8 cellular contexts compared by ENCODE assay signal in genomic region chr11:31397239-31397834, GRCh38. TPM values are rescaled to one million over a fixed set of nuclear protein-coding genes. Genes with fewer than 3 reads are reported as not detected.
DNase-seq lines count a peak whose midpoint lies in the region; ATAC-seq, FAIRE-seq and TF ChIP-seq lines count a peak whose summit lies in the region.

No MANE protein-coding gene starts in this region.

- H3K9me1 ChIP-seq in keratinocyte (ENCODE audit: control insufficient read depth, extremely low read depth, insufficient read depth, low read length) = no peaks in the 10 kb centered on the region

- intact Hi-C loops in right cardiac atrium (cut with DNase I) = loop anchor here in 2 of 4 donors (5.0 to 10.0 kb wide), 2 partner anchors 475 to 477 kb away; no protein-coding TSS in a partner anchor

- H3K4me3 ChIP-seq in cardiac muscle cell (no peak overlapping the region), right cardiac atrium (ENCODE audit: low read length) (no peak overlapping the region), WERI-Rb-1 (ENCODE audit: low read depth, low read length) (no peak overlapping the region), keratinocyte (ENCODE audit: control insufficient read depth in 2 of 3, extremely low read depth in 1 of 3, insufficient read depth in 2 of 3, low read depth in 1 of 3, low read length in 3 of 3) (no peak overlapping the region)

- peak; percentile 34 to 38 for DNase-seq in cardiac muscle cell (ENCODE audit: low read depth in 1 of 2, low spot score in 1 of 2)
- no peak for DNase-seq in right cardiac atrium
- peak; percentile 37 for DNase-seq in M059J (ENCODE audit: low read depth)
- DNase-seq in WERI-Rb-1 = no peak
- no peak for DNase-seq in keratinocyte (ENCODE audit: low read depth, low spot score)
- DNase-seq in activated effector memory CD4-positive, alpha-beta T cell treated with anti-CD3 and anti-CD28 coated beads, Interleukin-2, amount 50 U/mL, for 16 hours = no peak
- no peak for DNase-seq in activated effector memory CD4-positive, alpha-beta T cell treated with Interleukin-2 at 50 U/mL for 16 hours

- H3K79me2 ChIP-seq in keratinocyte (ENCODE audit: control insufficient read depth, insufficient read depth, low read length) = no peaks in the 10 kb centered on the region

- no peaks in the 10 kb centered on the region for H3K36me3 ChIP-seq in cardiac muscle cell
- H3K36me3 ChIP-seq in WERI-Rb-1 = no peaks in the 10 kb centered on the region
- no peaks in the 10 kb centered on the region for H3K36me3 ChIP-seq in keratinocyte (ENCODE audit: control insufficient read depth in 2 of 2, extremely low read depth in 1 of 2, insufficient read depth in 2 of 2, low read length in 2 of 2)

- no peak for FAIRE-seq in keratinocyte (lab: Jason Lieb, UNC)

- H2AFZ ChIP-seq in keratinocyte (ENCODE audit: control insufficient read depth, low read length) = no peak overlapping the region

- H4K20me1 ChIP-seq in keratinocyte (ENCODE audit: control insufficient read depth, extremely low read depth, insufficient read depth, low read length) = no peaks in the 10 kb centered on the region

- TF ChIP-seq CTCF in cardiac muscle cell (IDR thresholded peaks at IDR 0.05; ENCODE audit: low read depth, low read length) = peak; percentile 61
- TF ChIP-seq CTCF in WERI-Rb-1 (IDR thresholded peaks at IDR 0.05; ENCODE audit: low read depth, low read length) = peak; percentile 25; the same call in 1 of the 2 replicates
- peak in 2 of 3 experiments; percentile 42 to 44 for TF ChIP-seq CTCF in keratinocyte (optimal IDR thresholded peaks at IDR 0.05 in 1 of 3, IDR thresholded peaks at IDR 0.05 in 1 of 3, conservative IDR thresholded peaks at IDR 0.05 in 1 of 3; ENCODE audit: extremely low read depth in 1 of 3, insufficient read depth in 2 of 3, low read length in 3 of 3)

- H3K27ac ChIP-seq in cardiac muscle cell = no peak overlapping the region
- H3K27ac ChIP-seq in right cardiac atrium (ENCODE audit: low read length) = no peak overlapping the region
- no peak overlapping the region for H3K27ac ChIP-seq in WERI-Rb-1
- no peak overlapping the region for H3K27ac ChIP-seq in keratinocyte (ENCODE audit: control insufficient read depth, insufficient read depth, low read length)

- H3K4me1 ChIP-seq in cardiac muscle cell (ENCODE audit: low read depth) = no peaks in the 10 kb centered on the region
- no peaks in the 10 kb centered on the region for H3K4me1 ChIP-seq in right cardiac atrium (ENCODE audit: control insufficient read depth, insufficient read depth, low read length)
- H3K4me1 ChIP-seq in keratinocyte (ENCODE audit: control insufficient read depth, extremely low read depth, insufficient read depth, low read length) = no peaks in the 10 kb centered on the region

- no peaks in the 10 kb centered on the region for H3K27me3 ChIP-seq in cardiac muscle cell
- H3K27me3 ChIP-seq in right cardiac atrium (ENCODE audit: control insufficient read depth, insufficient read depth) = no peaks in the 10 kb centered on the region
- no peaks in the 10 kb centered on the region for H3K27me3 ChIP-seq in WERI-Rb-1 (ENCODE audit: insufficient read depth, low read depth, severe bottlenecking)
- no peaks in the 10 kb centered on the region for H3K27me3 ChIP-seq in keratinocyte (ENCODE audit: control insufficient read depth, extremely low read depth, insufficient read depth, low read length)

- dilution Hi-C loops in keratinocyte (cut with MboI; ENCODE audit: extremely low pct_ligation_motif_present, low sequenced_read_pairs) = no loop called here

- no peak for ATAC-seq in right cardiac atrium
- ATAC-seq in HG02571 (IDR thresholded peaks at IDR 0.05; ENCODE audit: unreplicated experiment) = no peak

- WGBS in right cardiac atrium = 53% methylated on average over 5 of the region's 5 CpGs

- H3K9ac ChIP-seq in keratinocyte (ENCODE audit: control insufficient read depth, extremely low read depth, insufficient read depth, low read length) = no peak overlapping the region

- no peaks in the 10 kb centered on the region for H3K9me3 ChIP-seq in cardiac muscle cell (ENCODE audit: low read depth)
- H3K9me3 ChIP-seq in right cardiac atrium (ENCODE audit: control insufficient read depth, low read length) = no peaks in the 10 kb centered on the region
- H3K9me3 ChIP-seq in WERI-Rb-1 (ENCODE audit: severe bottlenecking) = no peaks in the 10 kb centered on the region
- H3K9me3 ChIP-seq in keratinocyte (ENCODE audit: control insufficient read depth, low read depth, low read length) = peaks cover 2% of the 10 kb centered on the region

- no peak overlapping the region for H3K4me2 ChIP-seq in keratinocyte (ENCODE audit: control insufficient read depth, extremely low read depth, insufficient read depth, low read depth, low read length)

RNA-seq across cellular contexts. Expression of gene DNAJC24, which starts 27.7 kb away (rescaled TPM):
- 12.1 and 12.2 TPM in 2 replicates for total RNA-seq in cardiac muscle cell
- 6.1 and 13.8 TPM in 2 replicates for polyA plus RNA-seq in cardiac muscle cell
- 10 to 100 TPM; 13.3 to 19.0 (median 17.3) TPM for total RNA-seq in right cardiac atrium
- 8.5 TPM for polyA plus RNA-seq in right cardiac atrium
- total RNA-seq in M059J (2014; rRNA removed; shearing (Covaris generic)) = 11.4 and 18.4 TPM in 2 replicates
- 8.9 to 30.3 TPM (median 17.3 TPM) in 3 replicates for polyA plus RNA-seq in keratinocyte
- 16.0 TPM for polyA plus RNA-seq in keratinocyte (2011; ENCODE audit: low read depth)
- polyA plus RNA-seq in keratinocyte (2011; cell fraction: cytosol; rRNA removed) = 8.4 and 13.4 TPM in 2 replicates
- polyA plus RNA-seq in keratinocyte (2011; cell fraction: nucleus; rRNA removed) = 26.0 and 30.9 TPM in 2 replicates
- polyA plus RNA-seq in keratinocyte (2012; ENCODE audit: low replicate concordance) = 8.7 and 9.8 TPM in 2 replicates
- polyA minus RNA-seq in keratinocyte = 5.4 to 12.3 TPM (median 6.4 TPM) in 3 replicates
- 9.8 TPM for polyA minus RNA-seq in keratinocyte (2011; cell fraction: cytosol; rRNA and poly(A)+ RNA removed)
- polyA minus RNA-seq in keratinocyte (2011; cell fraction: nucleus; rRNA and poly(A)+ RNA removed) = 13.7 and 26.9 TPM in 2 replicates

RNA-seq across cellular contexts. Expression of gene DCDC1, which starts 27.8 kb away (rescaled TPM):
- total RNA-seq in cardiac muscle cell = 1.0 and 1.1 TPM in 2 replicates
- 0.76 TPM in 1 of 2 replicates, not detected in the other for polyA plus RNA-seq in cardiac muscle cell
- under 1 TPM in 3 of 4 donors, not detected in 1; 0.14 to 0.23 (median 0.18) TPM for total RNA-seq in right cardiac atrium
- 0.05 TPM for polyA plus RNA-seq in right cardiac atrium
- total RNA-seq in M059J (2014; rRNA removed; shearing (Covaris generic)) = 0.34 and 0.66 TPM in 2 replicates
- polyA plus RNA-seq in keratinocyte = 0.02 to 0.08 TPM (median 0.06 TPM) in 3 replicates
- polyA plus RNA-seq in keratinocyte (2011; ENCODE audit: low read depth) = 0.16 TPM
- 0.05 and 0.07 TPM in 2 replicates for polyA plus RNA-seq in keratinocyte (2011; cell fraction: cytosol; rRNA removed)
- polyA plus RNA-seq in keratinocyte (2011; cell fraction: nucleus; rRNA removed) = 0.04 and 0.17 TPM in 2 replicates
- polyA plus RNA-seq in keratinocyte (2012; ENCODE audit: low replicate concordance) = 0.02 TPM in 1 of 2 replicates, not detected in the other
- 0.20 to 0.35 TPM in 2 of 3 replicates, not detected in the other for polyA minus RNA-seq in keratinocyte
- not detected for polyA minus RNA-seq in keratinocyte (2011; cell fraction: cytosol; rRNA and poly(A)+ RNA removed)
- 0.53 and 0.54 TPM in 2 replicates for polyA minus RNA-seq in keratinocyte (2011; cell fraction: nucleus; rRNA and poly(A)+ RNA removed)

Comparison
In these comparisons a context has a peak if more than half of its experiments do, and no peak if none do; other contexts are left out.
1. DNase-seq: peak in cardiac muscle cell (2 of 2) and M059J (single experiment); none in right cardiac atrium (0 of 3), WERI-Rb-1 (single experiment), keratinocyte (single experiment), activated effector memory CD4-positive, alpha-beta T cell treated with anti-CD3 and anti-CD28 coated beads, Interleukin-2, amount 50 U/mL, for 16 hours (single experiment) and activated effector memory CD4-positive, alpha-beta T cell treated with Interleukin-2 at 50 U/mL for 16 hours (single experiment).
2. Peak in every context shown above with its lines, with median percentiles within 50 percentile points of each other: CTCF ChIP-seq.